In genomic region chr3:188772886-188773285, GRCh38 we compare ENCODE assay signal across 11 cellular contexts.
DNase-seq lines count a peak whose midpoint lies in the region; ATAC-seq and TF ChIP-seq lines count a peak whose summit lies in the region.
"Had no signal": no experiment of that assay in that cellular context is flagged by ENCODE, and none has a peak within 500 bp of the region (broad histone marks: within the 10 kb centered on the region; RNA-seq: fewer than 3 reads in every experiment).

No MANE protein-coding gene starts in this region.

- H3K27me3 Mint-ChIP-seq in HFFc6 (ENCODE audit: insufficient read depth) = peaks cover 2% of the 10 kb centered on the region
- no peaks in the 10 kb centered on the region for H3K27me3 Mint-ChIP-seq in natural killer cell treated with Interleukin-12 subunit alpha and Interleukin-12 subunit beta and Interleukin-15 and Interleukin-18, amount 100 ng/mL, for 72 hours

- no peaks in the 10 kb centered on the region for H3K9me3 Mint-ChIP-seq in HFFc6
- no peaks in the 10 kb centered on the region for H3K9me3 Mint-ChIP-seq in natural killer cell treated with Interleukin-12 subunit alpha and Interleukin-12 subunit beta and Interleukin-15 and Interleukin-18, amount 100 ng/mL, for 72 hours

- no peaks in the 10 kb centered on the region for H3K36me3 ChIP-seq in stomach smooth muscle (ENCODE audit: control insufficient read depth in 2 of 2, insufficient read depth in 2 of 2, low read length in 2 of 2)
- H3K36me3 ChIP-seq: spleen had no signal

- DNase-seq in HFFc6 (peak; percentile 33), astrocyte of the cerebellum (ENCODE audit: low read depth) (peak; percentile 73), iris pigment epithelial cell (ENCODE audit: low read depth) (peak; percentile 89), NCI-H226 (no peak)
- DNase-seq in natural killer cell treated with Interleukin-12 subunit alpha and Interleukin-12 subunit beta and Interleukin-15 and Interleukin-18, amount 100 ng/mL, for 72 hours (ENCODE audit: low spot score) = no peak
- DNase-seq: activated CD8-positive, alpha-beta T cell treated with anti-CD3 and anti-CD28 coated beads, Interleukin-2, amount 10 ng/mL, durations not matched to agents 7 days and 5 days; DND-41; NCI-H510A treated with DMSO at 0.1 percent for 48 hours; spleen had no signal

- in situ Hi-C loops in astrocyte of the cerebellum (cut with HindIII; ENCODE audit: low sequenced_read_pairs) = no loop called here

- H3K4me3 ChIP-seq in astrocyte of the cerebellum (ENCODE audit: low read depth, low read length) (no peak overlapping the region), stomach smooth muscle (ENCODE audit: low read length in 2 of 2) (no peak overlapping the region)
- H3K4me3 ChIP-seq: spleen had no signal

- TF ChIP-seq CTCF in HFFc6 (IDR thresholded peaks at IDR 0.05) = no peak
- no peak for TF ChIP-seq CTCF in astrocyte of the cerebellum (IDR thresholded peaks at IDR 0.05; ENCODE audit: low read depth, low read length, missing control alignments)

- H3K4me3 Mint-ChIP-seq in HFFc6 = no peak overlapping the region
- no peak overlapping the region for H3K4me3 Mint-ChIP-seq in natural killer cell treated with Interleukin-12 subunit alpha and Interleukin-12 subunit beta and Interleukin-15 and Interleukin-18, amount 100 ng/mL, for 72 hours
- H3K4me3 Mint-ChIP-seq: activated CD8-positive, alpha-beta T cell treated with anti-CD3 and anti-CD28 coated beads, Interleukin-2, amount 10 ng/mL, durations not matched to agents 7 days and 5 days had no signal

- no peaks in the 10 kb centered on the region for H3K27me3 ChIP-seq in stomach smooth muscle (ENCODE audit: control insufficient read depth in 1 of 2, insufficient read depth in 2 of 2, low read length in 2 of 2)
- H3K27me3 ChIP-seq: spleen had no signal

- H3K4me1 Mint-ChIP-seq in HFFc6 (ENCODE audit: low read depth) = peaks cover 48% of the 10 kb centered on the region
- peaks cover 0 to 5% of the 10 kb centered on the region in 2 donors for H3K4me1 Mint-ChIP-seq in natural killer cell treated with Interleukin-12 subunit alpha and Interleukin-12 subunit beta and Interleukin-15 and Interleukin-18, amount 100 ng/mL, for 72 hours (ENCODE audit: low read depth in 2 of 2)

- peaks cover 16% of the 10 kb centered on the region for H3K4me1 ChIP-seq in stomach smooth muscle (ENCODE audit: control insufficient read depth, insufficient read depth, low read length)

- H3K27ac ChIP-seq in stomach smooth muscle (ENCODE audit: low read length) = peak overlapping the region; percentile 20
- H3K27ac ChIP-seq: spleen had no signal

- ATAC-seq in natural killer cell treated with Interleukin-12 subunit alpha and Interleukin-12 subunit beta and Interleukin-15 and Interleukin-18, amount 100 ng/mL, for 72 hours = no peak
- no peak for ATAC-seq in GM19455 (IDR thresholded peaks at IDR 0.05; ENCODE audit: unreplicated experiment)
- ATAC-seq: activated CD8-positive, alpha-beta T cell treated with anti-CD3 and anti-CD28 coated beads, Interleukin-2, amount 10 ng/mL, durations not matched to agents 7 days and 5 days had no signal

- no peaks in the 10 kb centered on the region for H3K9me3 ChIP-seq in stomach smooth muscle (ENCODE audit: control insufficient read depth in 2 of 2, low read length in 2 of 2)
- H3K9me3 ChIP-seq: spleen had no signal

- peak overlapping the region; percentile 6; the same call in 1 of the 2 replicates for H3K27ac Mint-ChIP-seq in HFFc6
- H3K27ac Mint-ChIP-seq in natural killer cell treated with Interleukin-12 subunit alpha and Interleukin-12 subunit beta and Interleukin-15 and Interleukin-18, amount 100 ng/mL, for 72 hours = no peak overlapping the region
- H3K27ac Mint-ChIP-seq: activated CD8-positive, alpha-beta T cell treated with anti-CD3 and anti-CD28 coated beads, Interleukin-2, amount 10 ng/mL, durations not matched to agents 7 days and 5 days had no signal

- H3K36me3 Mint-ChIP-seq in HFFc6 (ENCODE audit: low read depth) = no peaks in the 10 kb centered on the region
- no peaks in the 10 kb centered on the region for H3K36me3 Mint-ChIP-seq in natural killer cell treated with Interleukin-12 subunit alpha and Interleukin-12 subunit beta and Interleukin-15 and Interleukin-18, amount 100 ng/mL, for 72 hours

- no peak overlapping the region for H3K9ac ChIP-seq in stomach smooth muscle (ENCODE audit: low read length in 2 of 2)

Comparison
In these comparisons a context has a peak if more than half of its experiments do, and no peak if none do; other contexts are left out.
1. DNase-seq: peak in HFFc6 (single experiment), astrocyte of the cerebellum (single experiment) and iris pigment epithelial cell (single experiment); none in natural killer cell treated with Interleukin-12 subunit alpha and Interleukin-12 subunit beta and Interleukin-15 and Interleukin-18, amount 100 ng/mL, for 72 hours (single experiment) and NCI-H226 (single experiment).